1 cellular context compared by ENCODE assay signal in the genomic region with DNA sequence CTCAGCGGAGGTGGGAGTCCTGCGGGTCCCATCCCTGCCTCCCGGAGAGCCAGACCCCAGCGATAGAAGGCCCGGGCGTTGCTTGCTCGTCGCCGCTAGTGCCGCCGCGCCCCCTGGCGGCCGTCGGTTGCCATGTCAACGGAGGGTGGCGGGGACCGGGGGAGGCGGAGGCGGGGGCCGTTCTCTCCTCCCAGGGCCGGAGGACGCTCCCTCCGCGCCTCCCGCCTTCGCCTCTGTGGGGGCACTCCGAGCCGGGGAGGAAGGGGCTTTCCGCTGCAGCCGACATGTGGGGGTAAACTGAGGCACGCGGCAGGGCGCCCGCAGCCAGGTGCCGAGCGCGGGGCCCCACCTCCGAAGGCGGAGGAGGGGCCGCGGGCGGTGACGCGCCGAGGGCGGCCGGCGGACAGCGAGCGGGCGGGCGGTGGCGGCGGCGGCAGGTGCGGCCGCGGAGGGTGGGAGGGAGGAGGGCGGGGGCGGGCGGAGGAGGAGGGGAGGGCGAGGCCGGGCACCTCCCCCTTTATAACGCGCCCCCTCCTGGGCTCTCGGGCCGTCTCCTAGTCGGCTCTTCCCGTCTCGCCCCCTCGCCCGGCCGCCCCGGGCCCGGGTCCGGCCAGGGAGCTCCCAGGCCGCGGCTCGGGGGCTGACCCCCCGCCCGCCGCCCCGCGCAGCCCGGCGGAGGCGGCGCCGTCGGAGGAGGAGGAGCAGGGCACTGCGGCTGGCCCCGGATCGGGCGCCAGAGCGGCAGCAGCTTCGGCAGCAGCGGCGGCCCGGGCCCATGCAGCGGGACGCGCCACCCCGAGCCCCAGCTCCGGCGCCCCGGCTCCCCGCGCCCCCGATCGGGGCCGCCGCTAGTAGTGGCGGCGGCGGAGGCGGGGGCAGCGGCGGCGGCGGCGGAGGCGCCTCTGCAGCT.
A peak's percentile ranks its signal among the peaks of the same experiment; 100 is the strongest.
TF ChIP-seq lines count a peak whose summit lies in the region.

No MANE protein-coding gene starts in this region.

TF ChIP-seq in HEK293, 187 proteins besides CTCF, POLR2A, EP300 and RAD21 (continued from another document):
- TF ChIP-seq HOXA7 (CRISPR knock-in tag; IDR thresholded peaks at IDR 0.05; ENCODE audit: borderline replicate concordance): no peak
- TF ChIP-seq, protein P1, sequence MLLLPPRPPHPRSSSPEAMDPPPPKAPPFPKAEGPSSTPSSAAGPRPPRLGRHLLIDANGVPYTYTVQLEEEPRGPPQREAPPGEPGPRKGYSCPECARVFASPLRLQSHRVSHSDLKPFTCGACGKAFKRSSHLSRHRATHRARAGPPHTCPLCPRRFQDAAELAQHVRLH (tag by site-specific recombination; IDR thresholded peaks at IDR 0.05): no peak
- no peak; the same call in 1 of the 2 replicates for TF ChIP-seq KLF9 (tag by site-specific recombination; IDR thresholded peaks at IDR 0.05; ENCODE audit: low read depth)
- TF ChIP-seq ZBTB21 (tag by site-specific recombination; IDR thresholded peaks at IDR 0.05): no peak
- TF ChIP-seq TCF7L2 (IDR thresholded peaks at IDR 0.05; ENCODE audit: borderline replicate concordance, low read depth, low read length): no peak
- no peak for TF ChIP-seq ZNF707 (tag by site-specific recombination; IDR thresholded peaks at IDR 0.05)
- no peak for TF ChIP-seq ZNF146 (tag by site-specific recombination; IDR thresholded peaks at IDR 0.05)
- no peak for TF ChIP-seq ZNF585B (tag by site-specific recombination; IDR thresholded peaks at IDR 0.05)
- no peak for TF ChIP-seq OVOL3 (tag by site-specific recombination; IDR thresholded peaks at IDR 0.05)
- TF ChIP-seq, protein P2, sequence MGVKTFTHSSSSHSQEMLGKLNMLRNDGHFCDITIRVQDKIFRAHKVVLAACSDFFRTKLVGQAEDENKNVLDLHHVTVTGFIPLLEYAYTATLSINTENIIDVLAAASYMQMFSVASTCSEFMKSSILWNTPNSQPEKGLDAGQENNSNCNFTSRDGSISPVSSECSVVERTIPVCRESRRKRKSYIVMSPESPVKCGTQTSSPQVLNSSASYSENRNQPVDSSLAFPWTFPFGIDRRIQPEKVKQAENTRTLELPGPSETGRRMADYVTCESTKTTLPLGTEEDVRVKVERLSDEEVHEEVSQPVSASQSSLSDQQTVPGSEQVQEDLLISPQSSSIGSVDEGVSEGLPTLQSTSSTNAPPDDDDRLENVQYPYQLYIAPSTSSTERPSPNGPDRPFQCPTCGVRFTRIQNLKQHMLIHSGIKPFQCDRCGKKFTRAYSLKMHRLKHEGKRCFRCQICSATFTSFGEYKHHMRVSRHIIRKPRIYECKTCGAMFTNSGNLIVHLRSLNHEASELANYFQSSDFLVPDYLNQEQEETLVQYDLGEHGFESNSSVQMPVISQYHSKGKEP (tag by site-specific recombination; IDR thresholded peaks at IDR 0.05): no peak
- no peak; the same call in 1 of the 2 replicates for TF ChIP-seq ZBTB17 (tag by site-specific recombination; IDR thresholded peaks at IDR 0.05)
- no peak for TF ChIP-seq ZNF426 (tag by site-specific recombination; IDR thresholded peaks at IDR 0.05)
- TF ChIP-seq SCRT2 (tag by site-specific recombination; IDR thresholded peaks at IDR 0.05): no peak; the same call in 1 of the 2 replicates
- TF ChIP-seq, protein P3, sequence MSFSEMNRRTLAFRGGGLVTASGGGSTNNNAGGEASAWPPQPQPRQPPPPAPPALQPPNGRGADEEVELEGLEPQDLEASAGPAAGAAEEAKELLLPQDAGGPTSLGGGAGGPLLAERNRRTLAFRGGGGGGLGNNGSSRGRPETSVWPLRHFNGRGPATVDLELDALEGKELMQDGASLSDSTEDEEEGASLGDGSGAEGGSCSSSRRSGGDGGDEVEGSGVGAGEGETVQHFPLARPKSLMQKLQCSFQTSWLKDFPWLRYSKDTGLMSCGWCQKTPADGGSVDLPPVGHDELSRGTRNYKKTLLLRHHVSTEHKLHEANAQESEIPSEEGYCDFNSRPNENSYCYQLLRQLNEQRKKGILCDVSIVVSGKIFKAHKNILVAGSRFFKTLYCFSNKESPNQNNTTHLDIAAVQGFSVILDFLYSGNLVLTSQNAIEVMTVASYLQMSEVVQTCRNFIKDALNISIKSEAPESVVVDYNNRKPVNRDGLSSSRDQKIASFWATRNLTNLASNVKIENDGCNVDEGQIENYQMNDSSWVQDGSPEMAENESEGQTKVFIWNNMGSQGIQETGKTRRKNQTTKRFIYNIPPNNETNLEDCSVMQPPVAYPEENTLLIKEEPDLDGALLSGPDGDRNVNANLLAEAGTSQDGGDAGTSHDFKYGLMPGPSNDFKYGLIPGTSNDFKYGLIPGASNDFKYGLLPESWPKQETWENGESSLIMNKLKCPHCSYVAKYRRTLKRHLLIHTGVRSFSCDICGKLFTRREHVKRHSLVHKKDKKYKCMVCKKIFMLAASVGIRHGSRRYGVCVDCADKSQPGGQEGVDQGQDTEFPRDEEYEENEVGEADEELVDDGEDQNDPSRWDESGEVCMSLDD (tag by site-specific recombination; IDR thresholded peaks at IDR 0.05): no peak
- TF ChIP-seq ZFP3 (tag by site-specific recombination; IDR thresholded peaks at IDR 0.05; ENCODE audit: low read depth): no peak
- TF ChIP-seq EGR2 (tag by site-specific recombination; IDR thresholded peaks at IDR 0.05; ENCODE audit: low read depth): peak; percentile 59; the same call in 1 of the 2 replicates
- TF ChIP-seq HOXD13 (CRISPR knock-in tag; IDR thresholded peaks at IDR 0.05; ENCODE audit: borderline replicate concordance): no peak
- no peak for TF ChIP-seq ZNF211 (tag by site-specific recombination; IDR thresholded peaks at IDR 0.05; ENCODE audit: low read depth)
- TF ChIP-seq, protein P4, sequence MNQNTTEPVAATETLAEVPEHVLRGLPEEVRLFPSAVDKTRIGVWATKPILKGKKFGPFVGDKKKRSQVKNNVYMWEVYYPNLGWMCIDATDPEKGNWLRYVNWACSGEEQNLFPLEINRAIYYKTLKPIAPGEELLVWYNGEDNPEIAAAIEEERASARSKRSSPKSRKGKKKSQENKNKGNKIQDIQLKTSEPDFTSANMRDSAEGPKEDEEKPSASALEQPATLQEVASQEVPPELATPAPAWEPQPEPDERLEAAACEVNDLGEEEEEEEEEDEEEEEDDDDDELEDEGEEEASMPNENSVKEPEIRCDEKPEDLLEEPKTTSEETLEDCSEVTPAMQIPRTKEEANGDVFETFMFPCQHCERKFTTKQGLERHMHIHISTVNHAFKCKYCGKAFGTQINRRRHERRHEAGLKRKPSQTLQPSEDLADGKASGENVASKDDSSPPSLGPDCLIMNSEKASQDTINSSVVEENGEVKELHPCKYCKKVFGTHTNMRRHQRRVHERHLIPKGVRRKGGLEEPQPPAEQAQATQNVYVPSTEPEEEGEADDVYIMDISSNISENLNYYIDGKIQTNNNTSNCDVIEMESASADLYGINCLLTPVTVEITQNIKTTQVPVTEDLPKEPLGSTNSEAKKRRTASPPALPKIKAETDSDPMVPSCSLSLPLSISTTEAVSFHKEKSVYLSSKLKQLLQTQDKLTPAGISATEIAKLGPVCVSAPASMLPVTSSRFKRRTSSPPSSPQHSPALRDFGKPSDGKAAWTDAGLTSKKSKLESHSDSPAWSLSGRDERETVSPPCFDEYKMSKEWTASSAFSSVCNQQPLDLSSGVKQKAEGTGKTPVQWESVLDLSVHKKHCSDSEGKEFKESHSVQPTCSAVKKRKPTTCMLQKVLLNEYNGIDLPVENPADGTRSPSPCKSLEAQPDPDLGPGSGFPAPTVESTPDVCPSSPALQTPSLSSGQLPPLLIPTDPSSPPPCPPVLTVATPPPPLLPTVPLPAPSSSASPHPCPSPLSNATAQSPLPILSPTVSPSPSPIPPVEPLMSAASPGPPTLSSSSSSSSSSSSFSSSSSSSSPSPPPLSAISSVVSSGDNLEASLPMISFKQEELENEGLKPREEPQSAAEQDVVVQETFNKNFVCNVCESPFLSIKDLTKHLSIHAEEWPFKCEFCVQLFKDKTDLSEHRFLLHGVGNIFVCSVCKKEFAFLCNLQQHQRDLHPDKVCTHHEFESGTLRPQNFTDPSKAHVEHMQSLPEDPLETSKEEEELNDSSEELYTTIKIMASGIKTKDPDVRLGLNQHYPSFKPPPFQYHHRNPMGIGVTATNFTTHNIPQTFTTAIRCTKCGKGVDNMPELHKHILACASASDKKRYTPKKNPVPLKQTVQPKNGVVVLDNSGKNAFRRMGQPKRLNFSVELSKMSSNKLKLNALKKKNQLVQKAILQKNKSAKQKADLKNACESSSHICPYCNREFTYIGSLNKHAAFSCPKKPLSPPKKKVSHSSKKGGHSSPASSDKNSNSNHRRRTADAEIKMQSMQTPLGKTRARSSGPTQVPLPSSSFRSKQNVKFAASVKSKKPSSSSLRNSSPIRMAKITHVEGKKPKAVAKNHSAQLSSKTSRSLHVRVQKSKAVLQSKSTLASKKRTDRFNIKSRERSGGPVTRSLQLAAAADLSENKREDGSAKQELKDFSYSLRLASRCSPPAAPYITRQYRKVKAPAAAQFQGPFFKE (tag by site-specific recombination; IDR thresholded peaks at IDR 0.05; ENCODE audit: borderline replicate concordance): no peak
- TF ChIP-seq ZNF37A (tag by site-specific recombination; IDR thresholded peaks at IDR 0.05): no peak
- TF ChIP-seq, protein P5, sequence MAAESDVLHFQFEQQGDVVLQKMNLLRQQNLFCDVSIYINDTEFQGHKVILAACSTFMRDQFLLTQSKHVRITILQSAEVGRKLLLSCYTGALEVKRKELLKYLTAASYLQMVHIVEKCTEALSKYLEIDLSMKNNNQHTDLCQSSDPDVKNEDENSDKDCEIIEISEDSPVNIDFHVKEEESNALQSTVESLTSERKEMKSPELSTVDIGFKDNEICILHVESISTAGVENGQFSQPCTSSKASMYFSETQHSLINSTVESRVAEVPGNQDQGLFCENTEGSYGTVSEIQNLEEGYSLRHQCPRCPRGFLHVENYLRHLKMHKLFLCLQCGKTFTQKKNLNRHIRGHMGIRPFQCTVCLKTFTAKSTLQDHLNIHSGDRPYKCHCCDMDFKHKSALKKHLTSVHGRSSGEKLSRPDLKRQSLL (tag by site-specific recombination; IDR thresholded peaks at IDR 0.05): no peak
- TF ChIP-seq, protein P6, sequence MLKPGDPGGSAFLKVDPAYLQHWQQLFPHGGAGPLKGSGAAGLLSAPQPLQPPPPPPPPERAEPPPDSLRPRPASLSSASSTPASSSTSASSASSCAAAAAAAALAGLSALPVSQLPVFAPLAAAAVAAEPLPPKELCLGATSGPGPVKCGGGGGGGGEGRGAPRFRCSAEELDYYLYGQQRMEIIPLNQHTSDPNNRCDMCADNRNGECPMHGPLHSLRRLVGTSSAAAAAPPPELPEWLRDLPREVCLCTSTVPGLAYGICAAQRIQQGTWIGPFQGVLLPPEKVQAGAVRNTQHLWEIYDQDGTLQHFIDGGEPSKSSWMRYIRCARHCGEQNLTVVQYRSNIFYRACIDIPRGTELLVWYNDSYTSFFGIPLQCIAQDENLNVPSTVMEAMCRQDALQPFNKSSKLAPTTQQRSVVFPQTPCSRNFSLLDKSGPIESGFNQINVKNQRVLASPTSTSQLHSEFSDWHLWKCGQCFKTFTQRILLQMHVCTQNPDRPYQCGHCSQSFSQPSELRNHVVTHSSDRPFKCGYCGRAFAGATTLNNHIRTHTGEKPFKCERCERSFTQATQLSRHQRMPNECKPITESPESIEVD (tag by site-specific recombination; IDR thresholded peaks at IDR 0.05): no peak
- TF ChIP-seq, protein P7, sequence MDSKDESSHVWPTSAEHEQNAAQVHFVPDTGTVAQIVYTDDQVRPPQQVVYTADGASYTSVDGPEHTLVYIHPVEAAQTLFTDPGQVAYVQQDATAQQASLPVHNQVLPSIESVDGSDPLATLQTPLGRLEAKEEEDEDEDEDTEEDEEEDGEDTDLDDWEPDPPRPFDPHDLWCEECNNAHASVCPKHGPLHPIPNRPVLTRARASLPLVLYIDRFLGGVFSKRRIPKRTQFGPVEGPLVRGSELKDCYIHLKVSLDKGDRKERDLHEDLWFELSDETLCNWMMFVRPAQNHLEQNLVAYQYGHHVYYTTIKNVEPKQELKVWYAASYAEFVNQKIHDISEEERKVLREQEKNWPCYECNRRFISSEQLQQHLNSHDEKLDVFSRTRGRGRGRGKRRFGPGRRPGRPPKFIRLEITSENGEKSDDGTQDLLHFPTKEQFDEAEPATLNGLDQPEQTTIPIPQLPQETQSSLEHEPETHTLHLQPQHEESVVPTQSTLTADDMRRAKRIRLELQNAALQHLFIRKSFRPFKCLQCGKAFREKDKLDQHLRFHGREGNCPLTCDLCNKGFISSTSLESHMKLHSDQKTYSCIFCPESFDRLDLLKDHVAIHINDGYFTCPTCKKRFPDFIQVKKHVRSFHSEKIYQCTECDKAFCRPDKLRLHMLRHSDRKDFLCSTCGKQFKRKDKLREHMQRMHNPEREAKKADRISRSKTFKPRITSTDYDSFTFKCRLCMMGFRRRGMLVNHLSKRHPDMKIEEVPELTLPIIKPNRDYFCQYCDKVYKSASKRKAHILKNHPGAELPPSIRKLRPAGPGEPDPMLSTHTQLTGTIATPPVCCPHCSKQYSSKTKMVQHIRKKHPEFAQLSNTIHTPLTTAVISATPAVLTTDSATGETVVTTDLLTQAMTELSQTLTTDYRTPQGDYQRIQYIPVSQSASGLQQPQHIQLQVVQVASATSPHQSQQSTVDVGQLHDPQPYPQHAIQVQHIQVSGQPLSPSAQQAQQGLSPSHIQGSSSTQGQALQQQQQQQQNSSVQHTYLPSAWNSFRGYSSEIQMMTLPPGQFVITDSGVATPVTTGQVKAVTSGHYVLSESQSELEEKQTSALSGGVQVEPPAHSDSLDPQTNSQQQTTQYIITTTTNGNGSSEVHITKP (tag by site-specific recombination; IDR thresholded peaks at IDR 0.05): no peak
- no peak for TF ChIP-seq ZNF629 (tag by site-specific recombination; IDR thresholded peaks at IDR 0.05)
- TF ChIP-seq ZNF701 (tag by site-specific recombination; IDR thresholded peaks at IDR 0.05): no peak
- no peak for TF ChIP-seq BCL11A (tag by site-specific recombination; IDR thresholded peaks at IDR 0.05; ENCODE audit: low read depth)
- TF ChIP-seq ZNF473 (tag by site-specific recombination; IDR thresholded peaks at IDR 0.05): no peak
- no peak for TF ChIP-seq ZNF433 (tag by site-specific recombination; IDR thresholded peaks at IDR 0.05; ENCODE audit: low read depth)
- no peak for TF ChIP-seq SCRT1 (tag by site-specific recombination; IDR thresholded peaks at IDR 0.05; ENCODE audit: borderline replicate concordance)
- 0 out of 2 replicates have a peak, but pooled peaks have one; percentile 72 for TF ChIP-seq ZEB2 (tag by site-specific recombination; IDR thresholded peaks at IDR 0.05)
- no peak for TF ChIP-seq KLF1 (tag by site-specific recombination; IDR thresholded peaks at IDR 0.05)
- TF ChIP-seq ZNF266 (tag by site-specific recombination; IDR thresholded peaks at IDR 0.05; ENCODE audit: low read depth): no peak
- no peak for TF ChIP-seq ZNF223 (tag by site-specific recombination; IDR thresholded peaks at IDR 0.05)
- TF ChIP-seq ZNF843 (tag by site-specific recombination; IDR thresholded peaks at IDR 0.05): no peak
- TF ChIP-seq ZNF621 (tag by site-specific recombination; IDR thresholded peaks at IDR 0.05): no peak
- TF ChIP-seq ZIC2 (tag by site-specific recombination; IDR thresholded peaks at IDR 0.05): peak; percentile 42
- TF ChIP-seq ZNF121 (tag by site-specific recombination; IDR thresholded peaks at IDR 0.05): no peak
- no peak for TF ChIP-seq ZNF202 (tag by site-specific recombination; IDR thresholded peaks at IDR 0.05; ENCODE audit: borderline replicate concordance)
- TF ChIP-seq ZNF416 (tag by site-specific recombination; IDR thresholded peaks at IDR 0.05): no peak
- TF ChIP-seq GLIS1 (tag by site-specific recombination; IDR thresholded peaks at IDR 0.05): peak; percentile 79
- TF ChIP-seq IKZF3 (tag by site-specific recombination; IDR thresholded peaks at IDR 0.05): no peak
